1 cellular context compared by ENCODE assay signal in genomic region chr4:6461301-6462165, GRCh38.
TF ChIP-seq lines count a peak whose summit lies in the region.

No MANE protein-coding gene starts in this region.

TF ChIP-seq in IMR-90, 13 proteins besides CTCF, POLR2A, EP300 and RAD21 (continued from another document):
- TF ChIP-seq FOS (IDR thresholded peaks at IDR 0.05; ENCODE audit: low read depth, low read length) (no peak), MAZ (IDR thresholded peaks at IDR 0.05; ENCODE audit: borderline replicate concordance, low read depth, low read length) (no peak), CEBPB (IDR thresholded peaks at IDR 0.05; ENCODE audit: low read depth, low read length) (no peak)
TF ChIP-seq in IMR-90: peak in this region for 0.
